ENCODE assay signal across 11 cellular contexts in genomic region chr9:36993933-36994764, GRCh38. TPM values are rescaled to one million over a fixed set of nuclear protein-coding genes. Genes with fewer than 3 reads are reported as not detected.
DNase-seq lines count a peak whose midpoint lies in the region; ATAC-seq and TF ChIP-seq lines count a peak whose summit lies in the region.
"Had no signal": no experiment of that assay in that cellular context is flagged by ENCODE, and none has a peak within 500 bp of the region (broad histone marks: within the 10 kb centered on the region; RNA-seq: fewer than 3 reads in every experiment).

No MANE protein-coding gene starts in this region.

- peak; percentile 56 for ATAC-seq in GM18858 (IDR thresholded peaks at IDR 0.05; ENCODE audit: unreplicated experiment)
- peak; percentile 61 for ATAC-seq in GM21529 (IDR thresholded peaks at IDR 0.05; ENCODE audit: unreplicated experiment)
- ATAC-seq in HG03280 (IDR thresholded peaks at IDR 0.05; ENCODE audit: unreplicated experiment) = peak; percentile 51
- peak; percentile 37 for ATAC-seq in naive thymus-derived CD4-positive, alpha-beta T cell

- H3K4me1 Mint-ChIP-seq in naive thymus-derived CD4-positive, alpha-beta T cell = peaks cover 0 to 7% (median 2%) of the 10 kb centered on the region in 7 donors

- intact Hi-C loops in naive thymus-derived CD4-positive, alpha-beta T cell (cut with micrococcal nuclease) = loop anchor here in 1 of 2 donors (10.0 kb wide), 1 partner anchor 371 kb away; no protein-coding TSS in a partner anchor

- peaks cover 0 to 29% (median 17%) of the 10 kb centered on the region in 11 donors for H3K9me3 Mint-ChIP-seq in naive thymus-derived CD4-positive, alpha-beta T cell

- H4K20me1 ChIP-seq in hepatocyte (ENCODE audit: insufficient read depth, poor library complexity, severe bottlenecking) (no peaks in the 10 kb centered on the region), osteoblast (ENCODE audit: insufficient read depth, low read length) (no peaks in the 10 kb centered on the region)

- no peaks in the 10 kb centered on the region for H3K36me3 ChIP-seq in naive thymus-derived CD4-positive, alpha-beta T cell (ENCODE audit: control insufficient read depth in 2 of 3, insufficient read depth in 3 of 3, low read length in 3 of 3)
- H3K36me3 ChIP-seq in hepatocyte (replicated peaks; ENCODE audit: insufficient read depth, low read depth) (no peaks in the 10 kb centered on the region), osteoblast (ENCODE audit: insufficient read depth, low read length) (no peaks in the 10 kb centered on the region)
- H3K36me3 ChIP-seq: vagina had no signal

- H3K27me3 Mint-ChIP-seq in naive thymus-derived CD4-positive, alpha-beta T cell = peaks cover 36 to 48% (median 40%) of the 10 kb centered on the region in 5 donors

- H3K27ac Mint-ChIP-seq in naive thymus-derived CD4-positive, alpha-beta T cell = no peak overlapping the region

- H3K27ac ChIP-seq in naive thymus-derived CD4-positive, alpha-beta T cell (ENCODE audit: low read depth, low read length) = no peak overlapping the region
- H3K27ac ChIP-seq in hepatocyte = no peak overlapping the region
- H3K27ac ChIP-seq in osteoblast (ENCODE audit: low read depth, low read length) = no peak overlapping the region
- H3K27ac ChIP-seq: vagina had no signal

- peaks cover 4 to 18% (median 13%) of the 10 kb centered on the region in 5 donors for H3K36me3 Mint-ChIP-seq in naive thymus-derived CD4-positive, alpha-beta T cell

- H2AFZ ChIP-seq in hepatocyte = no peak overlapping the region
- no peak overlapping the region for H2AFZ ChIP-seq in osteoblast (ENCODE audit: low read length)

- CTCF ChIA-PET in naive thymus-derived CD4-positive, alpha-beta T cell (lab: Charles Lee) = interaction anchor here (0.7 kb wide), 1 partner anchor 183 kb away, joined by 4 read pairs; no protein-coding TSS in a partner anchor

- H3K4me1 ChIP-seq in naive thymus-derived CD4-positive, alpha-beta T cell (ENCODE audit: control insufficient read depth in 2 of 2, insufficient read depth in 2 of 2, low read length in 2 of 2) = no peaks in the 10 kb centered on the region
- H3K4me1 ChIP-seq in hepatocyte (ENCODE audit: insufficient read depth) (no peaks in the 10 kb centered on the region), osteoblast (ENCODE audit: insufficient read depth, low read length) (peaks cover 7% of the 10 kb centered on the region)
- H3K4me1 ChIP-seq: vagina had no signal

- H3K4me3 ChIP-seq in naive thymus-derived CD4-positive, alpha-beta T cell (ENCODE audit: low read length) = no peak overlapping the region
- H3K4me3 ChIP-seq in hepatocyte (no peak overlapping the region), osteoblast (ENCODE audit: insufficient read depth, low read length) (no peak overlapping the region)
- H3K4me3 ChIP-seq: vagina had no signal

- H3K9me2 ChIP-seq in hepatocyte (replicated peaks; ENCODE audit: insufficient read depth) = no peaks in the 10 kb centered on the region

- DNase-seq in naive thymus-derived CD4-positive, alpha-beta T cell = no peak
- DNase-seq in hepatocyte (ENCODE audit: low spot score) (no peak), osteoblast (ENCODE audit: insufficient read length, low spot score, missing footprints) (no peak), HT-29 (ENCODE audit: low spot score) (no peak), NCI-H2081 treated with DMSO at 0.1 percent for 48 hours (lab: John Stamatoyannopoulos, UW) (no peak)
- DNase-seq: central memory CD4-positive, alpha-beta T cell; KG1 had no signal

- no peaks in the 10 kb centered on the region for H3K27me3 ChIP-seq in naive thymus-derived CD4-positive, alpha-beta T cell (ENCODE audit: control insufficient read depth in 2 of 2, insufficient read depth in 2 of 2, low read length in 2 of 2)
- H3K27me3 ChIP-seq in hepatocyte = peaks cover 48% of the 10 kb centered on the region
- peaks cover 34% of the 10 kb centered on the region for H3K27me3 ChIP-seq in osteoblast (ENCODE audit: insufficient read depth, low read length)
- H3K27me3 ChIP-seq: vagina had no signal

- no peaks in the 10 kb centered on the region for H3K79me2 ChIP-seq in hepatocyte
- H3K79me2 ChIP-seq in osteoblast (ENCODE audit: insufficient read depth, low read length) = no peaks in the 10 kb centered on the region

- H3K4me2 ChIP-seq in hepatocyte (no peak overlapping the region), osteoblast (ENCODE audit: insufficient read depth, low read length) (no peak overlapping the region)

- POLR2A ChIA-PET in naive thymus-derived CD4-positive, alpha-beta T cell (lab: Charles Lee) = no interaction called here

- peaks cover 0 to 15% (median 0%) of the 10 kb centered on the region in 3 experiments for H3K9me3 ChIP-seq in naive thymus-derived CD4-positive, alpha-beta T cell (ENCODE audit: control insufficient read depth in 2 of 3, low read length in 3 of 3)
- H3K9me3 ChIP-seq in hepatocyte (ENCODE audit: low read depth) = no peaks in the 10 kb centered on the region
- peaks cover 8% of the 10 kb centered on the region for H3K9me3 ChIP-seq in osteoblast (ENCODE audit: low read depth, low read length)
- H3K9me3 ChIP-seq: vagina had no signal

- H3K4me3 Mint-ChIP-seq in naive thymus-derived CD4-positive, alpha-beta T cell = no peak overlapping the region

- no peak for TF ChIP-seq CTCF in hepatocyte (IDR thresholded peaks at IDR 0.05; ENCODE audit: poor library complexity)
- no peak for TF ChIP-seq CTCF in osteoblast (IDR thresholded peaks at IDR 0.05; ENCODE audit: extremely low read depth, low read depth, low read length)

- 75% methylated on average over 15 of the region's 19 CpGs for WGBS in hepatocyte (ENCODE audit: low lambda C conversion rate, missing lambda C conversion rate)

RNA-seq across cellular contexts. Expression of gene PAX5, which starts 39.9 kb away (rescaled TPM):
- 1 to 10 TPM in 1 of 5 experiments, under 1 TPM in 4; 0.12 to 8.0 (median 0.40) TPM for total RNA-seq in naive thymus-derived CD4-positive, alpha-beta T cell
- polyA plus RNA-seq in naive thymus-derived CD4-positive, alpha-beta T cell = under 1 TPM in 1 of 2 donors, not detected in 1; 0.10 TPM
- total RNA-seq in hepatocyte (not detected in 2 replicates), osteoblast (under 0.01 TPM in 1 of 2 replicates, not detected in the other)
- polyA plus RNA-seq in hepatocyte = not detected in 2 replicates
- total RNA-seq in HT-29 (2014; rRNA removed; shearing (Covaris generic)) = not detected in 2 replicates
